ENCODE assay signal across 8 cellular contexts in genomic region chr22:30969532-30970355, GRCh38. TPM values are rescaled to one million over a fixed set of nuclear protein-coding genes. Genes with fewer than 3 reads are reported as not detected.
DNase-seq lines count a peak whose midpoint lies in the region; ATAC-seq and TF ChIP-seq lines count a peak whose summit lies in the region.

No MANE protein-coding gene starts in this region.

- no peak for TF ChIP-seq POLR2A in heart left ventricle (IDR thresholded peaks at IDR 0.05)

- peaks cover 66% of the 10 kb centered on the region for H3K4me1 Mint-ChIP-seq in activated naive CD4-positive, alpha-beta T cell treated with anti-CD3 and anti-CD28 coated beads, Interleukin-2, amount 10 ng/mL, durations not matched to agents 7 days and 5 days

- peaks cover 0 to 62% (median 32%) of the 10 kb centered on the region in 12 donors for H3K9me3 ChIP-seq in heart left ventricle

- H3K4me3 ChIP-seq in heart left ventricle (peak overlapping the region; percentile 53 to 94 (median 84)), retinal pigment epithelial cell (ENCODE audit: low read length) (peak overlapping the region; percentile 69)

- 2 to 4% (median 3%) methylated on average over 25 to 49 of the region's 49 CpGs for WGBS in heart left ventricle, 4 donors

- CTCF ChIA-PET in activated naive CD4-positive, alpha-beta T cell treated with anti-CD3 and anti-CD28 coated beads, Interleukin-2, amount 10 ng/mL, durations not matched to agents 7 days and 5 days (lab: Charles Lee) = interaction anchor here (0.6 kb wide), 1 partner anchor 23 kb away, joined by 3 read pairs; no protein-coding TSS in a partner anchor

- peaks cover 83% of the 10 kb centered on the region for H3K36me3 Mint-ChIP-seq in activated naive CD4-positive, alpha-beta T cell treated with anti-CD3 and anti-CD28 coated beads, Interleukin-2, amount 10 ng/mL, durations not matched to agents 7 days and 5 days

- ATAC-seq in HG02798 (IDR thresholded peaks at IDR 0.05; ENCODE audit: poor library complexity, unreplicated experiment) (peak; percentile 42), heart left ventricle (peak in 2 of 4 donors; percentile 43 to 61)

- peaks cover 0 to 37% (median 29%) of the 10 kb centered on the region in 9 donors for H3K36me3 ChIP-seq in heart left ventricle

- peak overlapping the region; percentile 94 for H3K27ac Mint-ChIP-seq in activated naive CD4-positive, alpha-beta T cell treated with anti-CD3 and anti-CD28 coated beads, Interleukin-2, amount 10 ng/mL, durations not matched to agents 7 days and 5 days

- peaks cover 51% of the 10 kb centered on the region for H3K9me3 Mint-ChIP-seq in activated naive CD4-positive, alpha-beta T cell treated with anti-CD3 and anti-CD28 coated beads, Interleukin-2, amount 10 ng/mL, durations not matched to agents 7 days and 5 days

- no peaks in the 10 kb centered on the region for H3K27me3 ChIP-seq in heart left ventricle

- peak overlapping the region; percentile 89 to 99 (median 96) for H3K27ac ChIP-seq in heart left ventricle

- peak overlapping the region; percentile 82 for H3K4me3 Mint-ChIP-seq in activated naive CD4-positive, alpha-beta T cell treated with anti-CD3 and anti-CD28 coated beads, Interleukin-2, amount 10 ng/mL, durations not matched to agents 7 days and 5 days

- DNase-seq in SIG-M5 treated with dmso at 0.1 percent for 504 hours (lab: John Stamatoyannopoulos, UW; ENCODE audit: unreplicated experiment) = peak; percentile 23
- no peak for DNase-seq in SIG-M5 (lab: John Stamatoyannopoulos, UW)
- peak; percentile 14 for DNase-seq in NOMO-1 treated with dmso at 0.1 percent for 144 hours (lab: John Stamatoyannopoulos, UW; ENCODE audit: unreplicated experiment)
- DNase-seq in activated naive CD4-positive, alpha-beta T cell treated with anti-CD3 and anti-CD28 coated beads, Interleukin-2, amount 10 ng/mL, durations not matched to agents 7 days and 5 days = peak; percentile 65
- peak in 3 of 5 donors; percentile 43 to 56 (median 52) for DNase-seq in heart left ventricle
- no peak for DNase-seq in retinal pigment epithelial cell (ENCODE audit: low read depth)
- DNase-seq in retina = no peak

- peak in 2 of 12 donors; percentile 5 to 11 for TF ChIP-seq CTCF in heart left ventricle (IDR thresholded peaks at IDR 0.05)
- peak; percentile 28 for TF ChIP-seq CTCF in retinal pigment epithelial cell (conservative IDR thresholded peaks at IDR 0.05; ENCODE audit: low read depth, low read length)

- H3K27me3 Mint-ChIP-seq in activated naive CD4-positive, alpha-beta T cell treated with anti-CD3 and anti-CD28 coated beads, Interleukin-2, amount 10 ng/mL, durations not matched to agents 7 days and 5 days = peaks cover 5% of the 10 kb centered on the region

- H3K4me1 ChIP-seq in heart left ventricle = peaks cover 0 to 56% (median 34%) of the 10 kb centered on the region in 12 donors

- intact Hi-C loops in heart left ventricle (cut with DNase I) = loop anchor here (1.0 to 10.0 kb wide), 8 partner anchors 21 to 113 kb away; partner anchors contain the start of gene SMTN (in 6 of the 10)

RNA-seq across cellular contexts. Expression of gene TUG1, which starts 0.7 kb away (rescaled TPM):
- 10 to 100 TPM; 32.8 to 48.9 (median 43.3) TPM for total RNA-seq in heart left ventricle
- 10 to 100 TPM; 19.5 to 26.2 TPM for polyA plus RNA-seq in heart left ventricle

RNA-seq across cellular contexts. Expression of gene MORC2, which starts 1.2 kb away (rescaled TPM):
- 10 to 100 TPM; 12.0 to 24.4 (median 18.4) TPM for total RNA-seq in heart left ventricle
- 10 to 100 TPM; 17.0 to 17.8 TPM for polyA plus RNA-seq in heart left ventricle

Comparison
In these comparisons a context has a peak if more than half of its experiments do, and no peak if none do; other contexts are left out.
1. DNase-seq: peak in SIG-M5 treated with dmso at 0.1 percent for 504 hours (single experiment), NOMO-1 treated with dmso at 0.1 percent for 144 hours (single experiment), activated naive CD4-positive, alpha-beta T cell treated with anti-CD3 and anti-CD28 coated beads, Interleukin-2, amount 10 ng/mL, durations not matched to agents 7 days and 5 days (single experiment) and heart left ventricle (3 of 5); none in SIG-M5 (single experiment), retinal pigment epithelial cell (single experiment) and retina (single experiment).